ENCODE assay signal across 24 cellular contexts in genomic region chr20:1527923-1528322, GRCh38. TPM values are rescaled to one million over a fixed set of nuclear protein-coding genes. Genes with fewer than 3 reads are reported as not detected.
DNase-seq lines count a peak whose midpoint lies in the region; ATAC-seq, FAIRE-seq and TF ChIP-seq lines count a peak whose summit lies in the region.
"Had no signal": no experiment of that assay in that cellular context is flagged by ENCODE, and none has a peak within 500 bp of the region (broad histone marks: within the 10 kb centered on the region; RNA-seq: fewer than 3 reads in every experiment).

No MANE protein-coding gene starts in this region.

- no peak overlapping the region for H3K4me2 ChIP-seq in A549

- no peaks in the 10 kb centered on the region for H3K4me1 Mint-ChIP-seq in effector memory CD8-positive, alpha-beta T cell (ENCODE audit: low read depth in 2 of 2)

- no peaks in the 10 kb centered on the region for H3K36me3 Mint-ChIP-seq in effector memory CD8-positive, alpha-beta T cell (ENCODE audit: insufficient read depth)
- H3K36me3 Mint-ChIP-seq: CD4-positive, alpha-beta memory T cell had no signal

- H3K27me3 Mint-ChIP-seq in effector memory CD8-positive, alpha-beta T cell, result peaks cover 35 to 36% of the 10 kb centered on the region in 2 donors

- no peaks in the 10 kb centered on the region for H3K36me3 ChIP-seq in kidney (ENCODE audit: control insufficient read depth in 1 of 2, insufficient read depth in 2 of 2, low read length in 2 of 2)
- H3K36me3 ChIP-seq: BE2C; BLaER1 treated with 17β-estradiol and CSF1 and Interleukin-3, amounts not matched to agents 10 nM and 100 nM; HAP-1 had no signal

- intact Hi-C loops in kidney (cut with DNase I), result no loop called here

- H3K27ac Mint-ChIP-seq in effector memory CD8-positive, alpha-beta T cell, result no peak overlapping the region
- H3K27ac Mint-ChIP-seq: CD4-positive, alpha-beta memory T cell; HFFc6 had no signal

- CTCF ChIA-PET in A549 (lab: Yijun Ruan, JAX), result interaction anchor here (1.3 to 2.1 kb wide), 4 partner anchors 18 to 91 kb away, joined by 3 to 9 read pairs (median 4); no protein-coding TSS in a partner anchor

- FAIRE-seq in A549 (lab: Jason Lieb, UNC), result peak; percentile 65
- FAIRE-seq in TTC549 (lab: Jason Lieb, UNC), result peak; percentile 23
- peak; percentile 32 for FAIRE-seq in kidney (lab: Jason Lieb, UNC)
- FAIRE-seq: GM12892, H54 had no signal

- no peak for TF ChIP-seq EP300 in A549 (IDR thresholded peaks at IDR 0.05)

- DNase-seq in A549 (ENCODE audit: low read depth in 1 of 2, low spot score in 1 of 2) (no peak), kidney (no peak), substantia nigra (lab: John Stamatoyannopoulos, UW) (no peak), CD1c-positive myeloid dendritic cell (ENCODE audit: extremely low spot score) (no peak)
- DNase-seq in effector memory CD8-positive, alpha-beta T cell, result no peak
- DNase-seq: ACHN; AML-193; BE2C; Calu3; CD4-positive, alpha-beta memory T cell; COR-L47; DMS53; DMS79 treated with DMSO at 0.1 percent for 48 hours; GOT3; HFFc6 had no signal

- POLR2A ChIA-PET in A549 (lab: Yijun Ruan, JAX), result no interaction called here

- no peak for TF ChIP-seq RAD21 in A549 (conservative IDR thresholded peaks at IDR 0.05 in 1 of 2, IDR thresholded peaks at IDR 0.05 in 1 of 2)

- H3K9ac ChIP-seq in kidney (ENCODE audit: low read length in 2 of 2), result no peak overlapping the region
- H3K9ac ChIP-seq: BLaER1 treated with 17β-estradiol and CSF1 and Interleukin-3, amounts not matched to agents 10 nM and 100 nM had no signal

- H3K9me3 ChIP-seq in A549 (no peaks in the 10 kb centered on the region), kidney (ENCODE audit: control insufficient read depth in 1 of 2, low read length in 2 of 2) (no peaks in the 10 kb centered on the region)
- H3K9me3 ChIP-seq: BE2C, HAP-1 had no signal

- no peaks in the 10 kb centered on the region for H3K9me3 Mint-ChIP-seq in effector memory CD8-positive, alpha-beta T cell
- H3K9me3 Mint-ChIP-seq: HFFc6 had no signal

- TF ChIP-seq CTCF in A549 (IDR thresholded peaks at IDR 0.05), result no peak
- TF ChIP-seq CTCF in kidney (IDR thresholded peaks at IDR 0.05; ENCODE audit: borderline replicate concordance, extremely low read depth, insufficient read depth), result no peak

- no peak overlapping the region for H3K4me3 Mint-ChIP-seq in effector memory CD8-positive, alpha-beta T cell
- H3K4me3 Mint-ChIP-seq: CD14-positive monocyte; CD4-positive, alpha-beta memory T cell; HFFc6 had no signal

- no peak overlapping the region for H3K4me3 ChIP-seq in A549
- H3K4me3 ChIP-seq in kidney (ENCODE audit: low read length in 2 of 2), result no peak overlapping the region
- H3K4me3 ChIP-seq: BLaER1 treated with 17β-estradiol and CSF1 and Interleukin-3, amounts not matched to agents 10 nM and 100 nM; HAP-1 had no signal

- no peak for TF ChIP-seq POLR2A in A549 (IDR thresholded peaks at IDR 0.05; ENCODE audit: low read length)

- no peak for ATAC-seq in A549
- ATAC-seq in effector memory CD8-positive, alpha-beta T cell (replicated peaks), result no peak

- no peak overlapping the region for H3K27ac ChIP-seq in A549
- H3K27ac ChIP-seq in kidney (ENCODE audit: low read depth in 2 of 2, low read length in 2 of 2), result no peak overlapping the region
- no peak overlapping the region for H3K27ac ChIP-seq in substantia nigra (ENCODE audit: low read depth, low read length, poor library complexity, severe bottlenecking)
- H3K27ac ChIP-seq: BLaER1 treated with 17β-estradiol and CSF1 and Interleukin-3, amounts not matched to agents 10 nM and 100 nM had no signal

- H3K4me1 ChIP-seq in A549, result no peaks in the 10 kb centered on the region
- no peaks in the 10 kb centered on the region for H3K4me1 ChIP-seq in kidney (ENCODE audit: control insufficient read depth in 1 of 2, insufficient read depth in 1 of 2, low read depth in 1 of 2, low read length in 2 of 2)
- H3K4me1 ChIP-seq: BE2C, HAP-1 had no signal

TF ChIP-seq in A549, 52 proteins besides CTCF, POLR2A, EP300 and RAD21:
- no peak for TF ChIP-seq ZSCAN20 (CRISPR knock-in tag; IDR thresholded peaks at IDR 0.05)
- TF ChIP-seq MAFK (IDR thresholded peaks at IDR 0.05; ENCODE audit: partially characterized antibody), result peak; percentile 21
- TF ChIP-seq FOXS1 (CRISPR knock-in tag; IDR thresholded peaks at IDR 0.05), result no peak

RNA-seq across cellular contexts. Expression of gene SIRPD, which starts 29.6 kb away (rescaled TPM):
- not detected in 2 replicates for polyA plus RNA-seq in A549 (2011; rRNA removed)
- polyA plus RNA-seq in A549 (2012; cell fraction: cytosol; rRNA removed), result not detected in 2 replicates
- not detected in 2 replicates for polyA plus RNA-seq in A549 (2012; cell fraction: nucleus; rRNA removed)
- not detected in 3 replicates for polyA plus RNA-seq in A549 (2017; fragmentation: RNase III; extraction: RNeasy Plus Mini Kit Qiagen cat#74134 plus additional on column Dnase treatment)
- not detected in 2 replicates for polyA minus RNA-seq in A549 (2011; rRNA and poly(A)+ RNA removed)
- total RNA-seq in kidney, result 0.35 TPM
- polyA plus RNA-seq in kidney (ENCODE audit: insufficient read depth, low read depth, low replicate concordance), result not detected
- total RNA-seq: A172, Calu3, Daoy, G401, HFFc6 had no signal

RNA-seq across cellular contexts. Expression of gene SIRPB2, which starts 36.7 kb away (rescaled TPM):
- polyA plus RNA-seq in A549 (2011; rRNA removed) (not detected in 2 replicates), A549 (2017; fragmentation: RNase III; extraction: RNeasy Plus Mini Kit Qiagen cat#74134 plus additional on column Dnase treatment) (not detected in 3 replicates), kidney (ENCODE audit: insufficient read depth, low read depth, low replicate concordance) (0.86 TPM)
- not detected in 2 replicates for polyA plus RNA-seq in A549 (2012; cell fraction: cytosol; rRNA removed)
- polyA plus RNA-seq in A549 (2012; cell fraction: nucleus; rRNA removed), result not detected in 2 replicates
- polyA minus RNA-seq in A549 (2011; rRNA and poly(A)+ RNA removed), result not detected in 2 replicates
- 8.2 TPM for total RNA-seq in kidney
- total RNA-seq: A172; CD4-positive, alpha-beta memory T cell; Daoy; G401; HFFc6 had no signal
- polyA plus RNA-seq: CD4-positive, alpha-beta memory T cell had no signal
